28 cellular contexts compared by ENCODE assay signal in genomic region chr3:50213383-50213782, GRCh38. TPM values are rescaled to one million over a fixed set of nuclear protein-coding genes. Genes with fewer than 3 reads are reported as not detected.
DNase-seq lines count a peak whose midpoint lies in the region; ATAC-seq and TF ChIP-seq lines count a peak whose summit lies in the region.
"Had no signal": no experiment of that assay in that cellular context is flagged by ENCODE, and none has a peak within 500 bp of the region (broad histone marks: within the 10 kb centered on the region; RNA-seq: fewer than 3 reads in every experiment).

No MANE protein-coding gene starts in this region.

- no peak overlapping the region for H2BK12ac ChIP-seq in neuronal stem cell (ENCODE audit: low read length)

- no peak overlapping the region for H3K4me2 ChIP-seq in neuronal stem cell (ENCODE audit: insufficient read depth, low read length, poor library complexity, severe bottlenecking)

- H3K14ac ChIP-seq in neuronal stem cell (ENCODE audit: low read length): no peak overlapping the region

- no peak overlapping the region for H2AFZ ChIP-seq in neuronal stem cell (ENCODE audit: low read length)
- H2AFZ ChIP-seq: parathyroid adenoma had no signal

- H2BK15ac ChIP-seq in neuronal stem cell (ENCODE audit: low read length): peak overlapping the region; percentile 31

- H3K18ac ChIP-seq in neuronal stem cell (ENCODE audit: low read length): no peak overlapping the region

- TF ChIP-seq POLR2A in tibial nerve (IDR thresholded peaks at IDR 0.05): no peak
- no peak for TF ChIP-seq POLR2A in spleen (IDR thresholded peaks at IDR 0.05)

- H3K36me3 ChIP-seq in neuronal stem cell (replicated peaks in 1 of 2; ENCODE audit: control insufficient read depth in 2 of 2, insufficient read depth in 2 of 2, low read length in 2 of 2) (no peaks in the 10 kb centered on the region), tibial nerve (peaks cover 0 to 3% (median 0%) of the 10 kb centered on the region in 3 donors), spleen (no peaks in the 10 kb centered on the region)

- no peak overlapping the region for H4K8ac ChIP-seq in neuronal stem cell (ENCODE audit: low read depth, low read length)

- H3K4me3 ChIP-seq in neuronal stem cell (ENCODE audit: low read length in 2 of 2): no peak overlapping the region
- no peak overlapping the region for H3K4me3 ChIP-seq in tibial nerve
- H3K4me3 ChIP-seq in spleen: no peak overlapping the region

- TF ChIP-seq CTCF in tibial nerve (IDR thresholded peaks at IDR 0.05): no peak
- TF ChIP-seq CTCF in spleen (IDR thresholded peaks at IDR 0.05 in 8 of 11, conservative IDR thresholded peaks at IDR 0.05 in 3 of 11): no peak

- peak in 1 of 2 donors; percentile 24 for TF ChIP-seq EP300 in tibial nerve (IDR thresholded peaks at IDR 0.05)

- intact Hi-C loops in spleen (cut with DNase I; ENCODE audit: low total_unique reads): no loop called here

- no peak overlapping the region for H2BK5ac ChIP-seq in neuronal stem cell (ENCODE audit: low read length)

- no peak overlapping the region for H3K27ac ChIP-seq in neuronal stem cell (replicated peaks; ENCODE audit: low read length)
- peak overlapping the region in 3 of 4 donors; percentile 29 to 80 (median 75) for H3K27ac ChIP-seq in tibial nerve
- H3K27ac ChIP-seq in spleen: no peak overlapping the region
- H3K27ac ChIP-seq: parathyroid adenoma had no signal

- H3K9me3 ChIP-seq in neuronal stem cell (replicated peaks in 1 of 2; ENCODE audit: control insufficient read depth in 2 of 2, insufficient read depth in 1 of 2, low read depth in 1 of 2, low read length in 2 of 2): no peaks in the 10 kb centered on the region
- no peaks in the 10 kb centered on the region for H3K9me3 ChIP-seq in tibial nerve
- H3K9me3 ChIP-seq in spleen: no peaks in the 10 kb centered on the region

- no peak for ATAC-seq in GM19397 (IDR thresholded peaks at IDR 0.05; ENCODE audit: unreplicated experiment)
- ATAC-seq: activated T-cell treated with anti-CD3 and anti-CD28 coated beads, Interleukin-2, amount 50 U/mL, for 4 hours; Right ventricle myocardium inferior had no signal

- DNase-seq in anterior cingulate cortex (lab: John Stamatoyannopoulos, UW) (peak in 56 of 58 donors; percentile 20 to 96 (median 83)), globus pallidus (ENCODE audit: low spot score) (peak; percentile 96), neuronal stem cell (ENCODE audit: low spot score) (no peak), tibial nerve (ENCODE audit: low spot score in 2 of 2) (no peak), spleen (no peak)
- no peak for DNase-seq in NK-92 treated with Interleukin-12 subunit alpha and Interleukin-12 subunit beta, amount 100 ng/mL, for 24 hours (lab: John Stamatoyannopoulos, UW)
- DNase-seq: activated naive CD4-positive, alpha-beta T cell treated with anti-CD3 and anti-CD28 coated beads for 36 hours; activated T-cell treated with anti-CD3 and anti-CD28 coated beads, Interleukin-2, amount 50 U/mL, for 4 hours; amniotic stem cell; effector CD8-positive, alpha-beta T cell; erythroblast; foreskin fibroblast; GF-D8; KG1; kidney glomerular epithelial cell; mesenchymal stem cell; naive B cell; NCI-H187; NCI-H226; NCI-H82 had no signal

- H3K79me1 ChIP-seq in neuronal stem cell (ENCODE audit: low read depth, low read length): no peaks in the 10 kb centered on the region

- H3K4me1 ChIP-seq in neuronal stem cell (ENCODE audit: control insufficient read depth in 2 of 2, insufficient read depth in 1 of 2, low read depth in 1 of 2, low read length in 2 of 2) (peaks cover 0 to 7% of the 10 kb centered on the region in 2 donors), tibial nerve (peaks cover 0 to 31% (median 9%) of the 10 kb centered on the region in 4 donors), spleen (no peaks in the 10 kb centered on the region)
- H3K4me1 ChIP-seq: parathyroid adenoma had no signal

- no peak overlapping the region for H3K9ac ChIP-seq in neuronal stem cell (ENCODE audit: low read depth, low read length, poor library complexity)
- H3K9ac ChIP-seq: parathyroid adenoma had no signal

- no peak overlapping the region for H3K23ac ChIP-seq in neuronal stem cell (ENCODE audit: low read depth, low read length, poor library complexity)

- no peak overlapping the region for H3K4ac ChIP-seq in neuronal stem cell (ENCODE audit: low read length)

- peak overlapping the region; percentile 78 for H2AK5ac ChIP-seq in neuronal stem cell (ENCODE audit: low read depth, low read length)

- H4K91ac ChIP-seq in neuronal stem cell (ENCODE audit: low read depth, low read length, poor library complexity): no peak overlapping the region

- H3K27me3 ChIP-seq in neuronal stem cell (ENCODE audit: control insufficient read depth in 3 of 3, insufficient read depth in 3 of 3, low read depth in 1 of 3, low read length in 3 of 3) (peaks cover 0 to 68% (median 0%) of the 10 kb centered on the region in 3 experiments), tibial nerve (no peaks in the 10 kb centered on the region), spleen (replicated peaks in 1 of 7) (peaks cover 0 to 5% (median 0%) of the 10 kb centered on the region in 7 donors)

- H2BK120ac ChIP-seq in neuronal stem cell (ENCODE audit: low read depth, low read length): no peak overlapping the region

- WGBS in neuronal stem cell (ENCODE audit: extremely low coverage in 2 of 2, insufficient read length in 2 of 2, insufficient replicate concordance in 1 of 2), 2 donors: no CpG with 5 or more reads among the region's 12 CpGs
- WGBS in tibial nerve, 2 donors: 35 to 62% methylated on average over 9 to 12 of the region's 12 CpGs
- WGBS in spleen, 5 donors: 80 to 94% (median 87%) methylated on average over 6 to 12 of the region's 12 CpGs

RNA-seq across cellular contexts. Expression of gene SLC38A3, which starts 8.3 kb away (rescaled TPM):
- polyA plus RNA-seq in neuronal stem cell (2013, experiment 1 of 2): 3.5 TPM
- polyA plus RNA-seq in neuronal stem cell (2013, experiment 2 of 2): 3.2 TPM
- 1 to 10 TPM in 2 of 4 donors, under 1 TPM in 2; 0.21 to 8.1 (median 1.5) TPM for total RNA-seq in tibial nerve
- not detected for total RNA-seq in spleen
- polyA plus RNA-seq in spleen: under 1 TPM in 2 of 3 donors, not detected in 1; 0.02 to 0.07 TPM
- total RNA-seq: activated naive CD4-positive, alpha-beta T cell treated with anti-CD3 and anti-CD28 coated beads for 36 hours; HT1080; OCI-LY7; subcutaneous adipose tissue had no signal

RNA-seq across cellular contexts. Expression of gene GNAT1, which starts 22.0 kb away (rescaled TPM):
- polyA plus RNA-seq in neuronal stem cell (2013, experiment 1 of 2): 0.03 TPM
- polyA plus RNA-seq in neuronal stem cell (2013, experiment 2 of 2): 0.04 TPM
- total RNA-seq in tibial nerve (not detected), spleen (under 1 TPM in 2 of 7 donors, not detected in 5; 0.18 to 0.44 TPM)
- polyA plus RNA-seq in spleen: under 1 TPM in 1 of 3 donors, not detected in 2; 0.05 TPM
- total RNA-seq: activated CD8-positive, alpha-beta memory T cell treated with anti-CD3 and anti-CD28 coated beads for 36 hours; activated naive CD4-positive, alpha-beta T cell treated with anti-CD3 and anti-CD28 coated beads for 36 hours; activated T-cell treated with anti-CD3 and anti-CD28 coated beads, Interleukin-2, amount 50 U/mL, for 4 hours; chondrocyte; HT1080; OCI-LY7; Right ventricle myocardium inferior; subcutaneous adipose tissue had no signal

RNA-seq across cellular contexts. Expression of gene GNAI2, which starts 22.6 kb away (rescaled TPM):
- 457 TPM for polyA plus RNA-seq in neuronal stem cell (2013, experiment 1 of 2)
- polyA plus RNA-seq in neuronal stem cell (2013, experiment 2 of 2): 458 TPM
- 100 to 1,000 TPM; 201 to 265 (median 243) TPM for total RNA-seq in tibial nerve
- 100 to 1,000 TPM; 276 to 466 (median 385) TPM for total RNA-seq in spleen
- 100 to 1,000 TPM; 147 to 232 (median 170) TPM for polyA plus RNA-seq in spleen

RNA-seq across cellular contexts. Expression of gene SEMA3B, which starts 55.6 kb away (rescaled TPM):
- 5.0 TPM for polyA plus RNA-seq in neuronal stem cell (2013, experiment 1 of 2)
- 5.2 TPM for polyA plus RNA-seq in neuronal stem cell (2013, experiment 2 of 2)
- total RNA-seq in tibial nerve (100 to 1,000 TPM; 251 to 334 (median 261) TPM), spleen (10 to 100 TPM in 1 of 7 donors, 1 to 10 TPM in 6; 2.2 to 13.9 (median 4.5) TPM)
- 10 to 100 TPM in 1 of 3 donors, 1 to 10 TPM in 2; 2.7 to 14.5 (median 3.4) TPM for polyA plus RNA-seq in spleen

RNA-seq across cellular contexts. Expression of gene SEMA3F, which starts 58.3 kb away (rescaled TPM):
- polyA plus RNA-seq in neuronal stem cell (2013, experiment 1 of 2): 68.0 TPM
- polyA plus RNA-seq in neuronal stem cell (2013, experiment 2 of 2): 67.2 TPM
- total RNA-seq in tibial nerve: 10 to 100 TPM; 14.4 to 58.5 (median 17.4) TPM
- total RNA-seq in spleen: 100 to 1,000 TPM in 3 of 7 donors, 10 to 100 TPM in 4; 56.1 to 205 (median 98.8) TPM
- polyA plus RNA-seq in spleen: 10 to 100 TPM; 16.9 to 34.2 (median 31.7) TPM
- total RNA-seq: activated naive CD4-positive, alpha-beta T cell treated with anti-CD3 and anti-CD28 coated beads for 36 hours had no signal

Comparison
In these comparisons a context has a peak if more than half of its experiments do, and no peak if none do; other contexts are left out.
1. DNase-seq: peak in anterior cingulate cortex (56 of 58) and globus pallidus (single experiment); none in neuronal stem cell (single experiment), tibial nerve (0 of 2), NK-92 treated with Interleukin-12 subunit alpha and Interleukin-12 subunit beta, amount 100 ng/mL, for 24 hours (single experiment) and spleen (single experiment).
2. H3K27ac ChIP-seq: peak in tibial nerve (3 of 4); none in neuronal stem cell (single experiment) and spleen (0 of 8).